In the genomic region with DNA sequence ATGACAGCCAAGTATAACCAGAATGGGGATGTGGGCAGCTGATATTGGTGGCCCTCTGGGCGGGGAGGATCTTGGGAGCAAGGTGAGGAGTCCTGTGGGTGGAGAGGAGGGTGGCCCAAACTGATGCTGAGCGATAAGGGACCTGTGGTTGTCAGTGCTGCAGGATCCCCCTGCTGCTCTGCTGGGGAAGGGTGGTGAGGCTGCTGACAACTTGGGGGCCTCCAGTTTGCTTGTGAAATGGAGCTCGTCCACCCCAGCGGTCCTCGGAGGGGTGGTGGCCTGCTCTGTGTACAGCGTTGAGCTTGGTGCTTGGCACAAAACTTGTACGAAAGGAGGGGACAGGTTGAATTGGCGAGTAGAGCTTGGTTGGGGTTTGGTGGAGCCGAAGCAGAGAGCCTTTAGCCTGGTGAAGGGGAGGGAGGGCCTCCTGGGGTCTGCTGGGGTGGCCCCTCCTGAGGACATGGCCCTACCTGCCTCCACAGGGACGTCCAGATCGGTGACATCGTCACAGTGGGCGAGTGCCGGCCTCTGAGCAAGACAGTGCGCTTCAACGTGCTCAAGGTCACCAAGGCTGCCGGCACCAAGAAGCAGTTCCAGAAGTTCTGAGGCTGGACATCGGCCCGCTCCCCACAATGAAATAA, we compare ENCODE assay signal across 1 cellular context.
TF ChIP-seq lines count a peak whose summit lies in the region.

No MANE protein-coding gene starts in this region.

TF ChIP-seq in HepG2, 621 proteins besides CTCF, POLR2A, EP300 and RAD21:
- 0 out of 2 replicates have a peak, but pooled peaks have one; percentile 8 for TF ChIP-seq POLR2G (IDR thresholded peaks at IDR 0.05; ENCODE audit: low read depth, low read length)
- 0 out of 2 replicates have a peak, but pooled peaks have one; percentile 18 for TF ChIP-seq ZBTB38 (CRISPR knock-in tag; IDR thresholded peaks at IDR 0.05)
- peak; percentile 46 for TF ChIP-seq AGO2 (optimal IDR thresholded peaks at IDR 0.05; ENCODE audit: low read depth, low read length)
- TF ChIP-seq, protein P1, sequence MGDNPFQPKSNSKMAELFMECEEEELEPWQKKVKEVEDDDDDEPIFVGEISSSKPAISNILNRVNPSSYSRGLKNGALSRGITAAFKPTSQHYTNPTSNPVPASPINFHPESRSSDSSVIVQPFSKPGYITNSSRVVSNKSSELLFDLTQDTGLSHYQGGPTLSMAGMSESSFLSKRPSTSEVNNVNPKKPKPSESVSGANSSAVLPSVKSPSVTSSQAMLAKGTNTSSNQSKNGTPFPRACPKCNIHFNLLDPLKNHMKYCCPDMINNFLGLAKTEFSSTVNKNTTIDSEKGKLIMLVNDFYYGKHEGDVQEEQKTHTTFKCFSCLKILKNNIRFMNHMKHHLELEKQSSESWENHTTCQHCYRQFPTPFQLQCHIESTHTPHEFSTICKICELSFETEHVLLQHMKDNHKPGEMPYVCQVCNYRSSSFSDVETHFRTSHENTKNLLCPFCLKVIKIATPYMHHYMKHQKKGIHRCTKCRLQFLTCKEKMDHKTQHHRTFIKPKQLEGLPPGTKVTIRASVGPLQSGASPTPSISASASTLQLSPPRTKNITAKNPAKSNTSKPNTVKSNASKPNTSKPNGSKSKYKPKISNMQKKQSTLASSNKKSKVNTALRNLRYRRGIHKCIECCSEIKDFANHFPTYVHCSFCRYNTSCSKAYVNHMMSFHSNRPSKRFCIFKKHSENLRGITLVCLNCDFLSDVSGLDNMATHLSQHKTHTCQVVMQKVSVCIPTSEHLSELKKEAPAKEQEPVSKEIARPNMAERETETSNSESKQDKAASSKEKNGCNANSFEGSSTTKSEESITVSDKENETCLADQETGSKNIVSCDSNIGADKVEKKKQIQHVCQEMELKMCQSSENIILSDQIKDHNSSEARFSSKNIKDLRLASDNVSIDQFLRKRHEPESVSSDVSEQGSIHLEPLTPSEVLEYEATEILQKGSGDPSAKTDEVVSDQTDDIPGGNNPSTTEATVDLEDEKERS (CRISPR knock-in tag; IDR thresholded peaks at IDR 0.05): no peak
- no peak for TF ChIP-seq NONO (IDR thresholded peaks at IDR 0.05)
- TF ChIP-seq NONO (CRISPR knock-in tag; conservative IDR thresholded peaks at IDR 0.05): 0 out of 2 replicates have a peak, but pooled peaks have one; percentile 25
- TF ChIP-seq ZNF180 (CRISPR knock-in tag; IDR thresholded peaks at IDR 0.05; ENCODE audit: borderline replicate concordance, low read depth): no peak
- TF ChIP-seq, protein P2, sequence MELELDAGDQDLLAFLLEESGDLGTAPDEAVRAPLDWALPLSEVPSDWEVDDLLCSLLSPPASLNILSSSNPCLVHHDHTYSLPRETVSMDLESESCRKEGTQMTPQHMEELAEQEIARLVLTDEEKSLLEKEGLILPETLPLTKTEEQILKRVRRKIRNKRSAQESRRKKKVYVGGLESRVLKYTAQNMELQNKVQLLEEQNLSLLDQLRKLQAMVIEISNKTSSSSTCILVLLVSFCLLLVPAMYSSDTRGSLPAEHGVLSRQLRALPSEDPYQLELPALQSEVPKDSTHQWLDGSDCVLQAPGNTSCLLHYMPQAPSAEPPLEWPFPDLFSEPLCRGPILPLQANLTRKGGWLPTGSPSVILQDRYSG (CRISPR knock-in tag; IDR thresholded peaks at IDR 0.05): no peak
- TF ChIP-seq RBFOX2 (IDR thresholded peaks at IDR 0.05; ENCODE audit: low read depth, low read length): peak; percentile 62
- TF ChIP-seq, protein P3, sequence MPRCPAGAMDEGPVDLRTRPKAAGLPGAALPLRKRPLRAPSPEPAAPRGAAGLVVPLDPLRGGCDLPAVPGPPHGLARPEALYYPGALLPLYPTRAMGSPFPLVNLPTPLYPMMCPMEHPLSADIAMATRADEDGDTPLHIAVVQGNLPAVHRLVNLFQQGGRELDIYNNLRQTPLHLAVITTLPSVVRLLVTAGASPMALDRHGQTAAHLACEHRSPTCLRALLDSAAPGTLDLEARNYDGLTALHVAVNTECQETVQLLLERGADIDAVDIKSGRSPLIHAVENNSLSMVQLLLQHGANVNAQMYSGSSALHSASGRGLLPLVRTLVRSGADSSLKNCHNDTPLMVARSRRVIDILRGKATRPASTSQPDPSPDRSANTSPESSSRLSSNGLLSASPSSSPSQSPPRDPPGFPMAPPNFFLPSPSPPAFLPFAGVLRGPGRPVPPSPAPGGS (CRISPR knock-in tag; IDR thresholded peaks at IDR 0.05): 0 out of 2 replicates have a peak, but pooled peaks have one; percentile 9
